2 cellular contexts compared by ENCODE assay signal in the genomic region with DNA sequence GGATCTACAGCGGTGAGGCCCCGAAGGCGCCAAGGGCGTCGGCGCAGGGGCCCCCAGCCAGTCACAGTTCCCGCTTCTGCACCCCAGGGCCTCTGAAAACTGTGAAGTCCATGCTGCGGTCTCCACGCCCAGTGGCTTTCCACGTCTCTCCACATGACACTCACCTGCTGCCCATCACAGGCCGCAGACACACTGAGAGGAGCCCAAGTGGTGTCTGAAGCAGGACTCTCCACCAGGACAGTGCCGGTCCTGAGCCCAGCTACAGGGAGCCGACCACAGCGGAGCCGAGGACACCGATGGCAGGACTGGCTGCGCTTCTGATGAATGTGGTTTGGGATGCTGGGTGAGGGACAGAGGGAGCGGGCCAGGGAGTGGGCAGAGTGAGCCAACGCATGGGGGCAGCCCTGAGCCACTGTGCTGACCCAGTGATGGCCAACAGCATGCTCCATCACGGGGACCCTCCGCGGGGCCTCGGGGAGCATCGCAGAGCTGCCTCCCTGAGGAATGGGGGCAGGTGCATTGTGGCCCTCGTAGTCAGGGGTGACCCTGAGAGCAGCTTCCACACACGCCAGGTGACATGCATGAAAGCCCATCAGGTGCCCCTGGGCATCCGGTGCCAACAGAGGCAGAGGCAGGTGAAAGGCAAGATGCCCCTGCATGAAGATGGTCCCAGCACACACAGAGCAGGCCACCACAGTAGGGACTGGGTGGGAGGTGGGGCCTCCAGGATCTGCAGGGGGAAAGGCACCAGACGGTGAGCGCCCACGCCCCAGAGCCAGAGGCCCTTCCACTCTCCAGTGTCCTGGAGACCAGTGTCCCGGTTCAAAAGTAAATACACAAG.
A peak's percentile ranks its signal among the peaks of the same experiment; 100 is the strongest.
TF ChIP-seq lines count a peak whose summit lies in the region.

No MANE protein-coding gene starts in this region.

TF ChIP-seq in K562, 482 proteins besides CTCF, POLR2A, EP300 and RAD21 (continued from another document and continues in another):
- no peak for TF ChIP-seq RBM22 (IDR thresholded peaks at IDR 0.05; ENCODE audit: low read depth, low read length, poor library complexity, severe bottlenecking)
- TF ChIP-seq FOXA1 (IDR thresholded peaks at IDR 0.05; ENCODE audit: borderline replicate concordance): no peak
- no peak for TF ChIP-seq ZNF695 (CRISPR knock-in tag; IDR thresholded peaks at IDR 0.05)
- TF ChIP-seq PPARD (CRISPR knock-in tag; IDR thresholded peaks at IDR 0.05): no peak
- no peak for TF ChIP-seq FOS (IDR thresholded peaks at IDR 0.05; ENCODE audit: extremely low read depth, insufficient read length)
- TF ChIP-seq, protein P1, sequence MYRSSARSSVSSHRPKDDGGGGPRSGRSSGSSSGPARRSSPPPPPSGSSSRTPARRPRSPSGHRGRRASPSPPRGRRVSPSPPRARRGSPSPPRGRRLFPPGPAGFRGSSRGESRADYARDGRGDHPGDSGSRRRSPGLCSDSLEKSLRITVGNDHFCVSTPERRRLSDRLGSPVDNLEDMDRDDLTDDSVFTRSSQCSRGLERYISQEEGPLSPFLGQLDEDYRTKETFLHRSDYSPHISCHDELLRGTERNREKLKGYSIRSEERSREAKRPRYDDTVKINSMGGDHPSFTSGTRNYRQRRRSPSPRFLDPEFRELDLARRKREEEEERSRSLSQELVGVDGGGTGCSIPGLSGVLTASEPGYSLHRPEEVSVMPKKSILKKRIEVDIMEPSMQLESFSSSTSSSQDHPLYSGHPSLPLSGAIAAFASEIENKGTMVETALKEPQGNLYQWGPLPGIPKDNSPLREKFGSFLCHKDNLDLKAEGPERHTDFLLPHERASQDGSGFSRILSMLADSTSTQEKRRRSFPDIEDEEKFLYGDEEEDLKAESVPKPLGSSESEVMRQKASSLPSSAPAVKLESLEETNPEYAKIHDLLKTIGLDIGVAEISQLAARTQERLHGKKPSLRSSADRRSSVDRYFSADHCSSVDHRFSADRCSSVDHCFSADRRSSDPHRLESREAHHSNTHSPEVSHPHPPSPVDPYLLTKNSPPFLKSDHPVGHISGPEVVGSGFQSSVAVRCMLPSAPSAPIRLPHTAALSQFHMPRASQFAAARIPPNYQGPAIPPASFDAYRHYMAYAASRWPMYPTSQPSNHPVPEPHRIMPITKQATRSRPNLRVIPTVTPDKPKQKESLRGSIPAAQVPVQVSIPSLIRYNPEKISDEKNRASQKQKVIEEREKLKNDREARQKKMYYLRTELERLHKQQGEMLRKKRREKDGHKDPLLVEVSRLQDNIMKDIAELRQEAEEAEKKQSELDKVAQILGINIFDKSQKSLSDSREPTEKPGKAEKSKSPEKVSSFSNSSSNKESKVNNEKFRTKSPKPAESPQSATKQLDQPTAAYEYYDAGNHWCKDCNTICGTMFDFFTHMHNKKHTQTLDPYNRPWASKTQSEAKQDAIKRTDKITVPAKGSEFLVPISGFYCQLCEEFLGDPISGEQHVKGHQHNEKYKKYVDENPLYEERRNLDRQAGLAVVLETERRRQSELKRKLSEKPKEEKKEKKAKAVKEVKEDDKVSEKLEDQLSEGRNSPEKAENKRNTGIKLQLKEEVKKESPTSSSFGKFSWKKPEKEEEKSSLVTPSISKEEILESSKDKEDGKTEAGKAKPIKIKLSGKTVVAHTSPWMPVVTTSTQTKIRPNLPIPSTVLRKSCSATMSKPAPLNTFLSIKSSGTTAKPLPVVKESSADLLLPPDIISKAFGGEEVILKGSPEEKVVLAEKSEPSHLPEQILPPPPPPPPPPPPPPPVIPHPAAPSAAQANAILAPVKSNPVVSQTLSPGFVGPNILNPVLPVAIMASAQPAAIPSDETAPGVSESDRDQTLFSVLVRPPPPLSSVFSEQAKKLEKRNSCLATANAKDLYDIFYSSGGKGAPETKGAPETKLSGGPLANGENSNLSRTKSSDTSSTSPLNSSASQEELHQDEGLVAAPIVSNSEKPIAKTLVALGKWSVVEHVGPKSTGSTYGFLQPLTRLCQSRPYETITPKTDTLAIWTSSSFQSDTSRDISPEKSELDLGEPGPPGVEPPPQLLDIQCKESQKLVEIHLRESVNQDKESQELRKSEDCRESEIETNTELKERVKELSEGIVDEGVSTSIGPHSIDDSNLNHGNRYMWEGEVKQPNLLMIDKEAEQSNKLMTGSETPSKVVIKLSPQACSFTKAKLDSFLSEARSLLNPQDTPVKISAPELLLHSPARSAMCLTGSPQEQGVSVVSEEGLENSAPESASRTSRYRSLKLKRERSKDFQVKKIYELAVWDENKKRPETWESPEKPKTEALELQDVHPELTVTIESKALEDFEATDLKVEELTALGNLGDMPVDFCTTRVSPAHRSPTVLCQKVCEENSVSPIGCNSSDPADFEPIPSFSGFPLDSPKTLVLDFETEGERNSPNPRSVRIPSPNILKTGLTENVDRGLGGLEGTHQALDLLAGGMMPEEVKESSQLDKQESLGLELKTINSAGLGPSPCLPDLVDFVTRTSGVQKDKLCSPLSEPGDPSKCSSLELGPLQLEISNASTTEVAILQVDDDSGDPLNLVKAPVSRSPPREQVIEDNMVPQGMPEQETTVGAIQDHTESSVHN (IDR thresholded peaks at IDR 0.05; ENCODE audit: borderline replicate concordance in 1 of 2, low read depth in 1 of 2): no peak
- TF ChIP-seq, protein P2, sequence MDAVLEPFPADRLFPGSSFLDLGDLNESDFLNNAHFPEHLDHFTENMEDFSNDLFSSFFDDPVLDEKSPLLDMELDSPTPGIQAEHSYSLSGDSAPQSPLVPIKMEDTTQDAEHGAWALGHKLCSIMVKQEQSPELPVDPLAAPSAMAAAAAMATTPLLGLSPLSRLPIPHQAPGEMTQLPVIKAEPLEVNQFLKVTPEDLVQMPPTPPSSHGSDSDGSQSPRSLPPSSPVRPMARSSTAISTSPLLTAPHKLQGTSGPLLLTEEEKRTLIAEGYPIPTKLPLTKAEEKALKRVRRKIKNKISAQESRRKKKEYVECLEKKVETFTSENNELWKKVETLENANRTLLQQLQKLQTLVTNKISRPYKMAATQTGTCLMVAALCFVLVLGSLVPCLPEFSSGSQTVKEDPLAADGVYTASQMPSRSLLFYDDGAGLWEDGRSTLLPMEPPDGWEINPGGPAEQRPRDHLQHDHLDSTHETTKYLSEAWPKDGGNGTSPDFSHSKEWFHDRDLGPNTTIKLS (IDR thresholded peaks at IDR 0.05; ENCODE audit: borderline replicate concordance, low read depth): no peak
- TF ChIP-seq RBM15 (IDR thresholded peaks at IDR 0.05; ENCODE audit: insufficient read depth, low read length): no peak
- TF ChIP-seq KDM1A (IDR thresholded peaks at IDR 0.05): no peak
- no peak for TF ChIP-seq PTRF (tag; IDR thresholded peaks at IDR 0.05)
- no peak for TF ChIP-seq ZKSCAN8 (CRISPR knock-in tag; IDR thresholded peaks at IDR 0.05)
- TF ChIP-seq ZNF174 (CRISPR knock-in tag; IDR thresholded peaks at IDR 0.05): no peak
- TF ChIP-seq GTF2F1 (IDR thresholded peaks at IDR 0.05; ENCODE audit: low read depth, low read length): no peak
- TF ChIP-seq CCAR2 (IDR thresholded peaks at IDR 0.05; ENCODE audit: low read depth, low read length): no peak

TF ChIP-seq in HepG2, 621 proteins besides CTCF, POLR2A, EP300 and RAD21:
- TF ChIP-seq, protein P3, sequence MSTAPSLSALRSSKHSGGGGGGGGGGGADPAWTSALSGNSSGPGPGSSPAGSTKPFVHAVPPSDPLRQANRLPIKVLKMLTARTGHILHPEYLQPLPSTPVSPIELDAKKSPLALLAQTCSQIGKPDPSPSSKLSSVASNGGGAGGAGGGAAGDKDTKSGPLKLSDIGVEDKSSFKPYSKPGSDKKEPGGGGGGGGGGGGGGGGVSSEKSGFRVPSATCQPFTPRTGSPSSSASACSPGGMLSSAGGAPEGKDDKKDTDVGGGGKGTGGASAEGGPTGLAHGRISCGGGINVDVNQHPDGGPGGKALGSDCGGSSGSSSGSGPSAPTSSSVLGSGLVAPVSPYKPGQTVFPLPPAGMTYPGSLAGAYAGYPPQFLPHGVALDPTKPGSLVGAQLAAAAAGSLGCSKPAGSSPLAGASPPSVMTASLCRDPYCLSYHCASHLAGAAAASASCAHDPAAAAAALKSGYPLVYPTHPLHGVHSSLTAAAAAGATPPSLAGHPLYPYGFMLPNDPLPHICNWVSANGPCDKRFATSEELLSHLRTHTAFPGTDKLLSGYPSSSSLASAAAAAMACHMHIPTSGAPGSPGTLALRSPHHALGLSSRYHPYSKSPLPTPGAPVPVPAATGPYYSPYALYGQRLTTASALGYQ (CRISPR knock-in tag; IDR thresholded peaks at IDR 0.05): no peak
- TF ChIP-seq YY1 (IDR thresholded peaks at IDR 0.05; ENCODE audit: insufficient read depth, insufficient replicate concordance, low read depth, low read length): no peak
- TF ChIP-seq ATAD3A (CRISPR knock-in tag; IDR thresholded peaks at IDR 0.05): no peak
- TF ChIP-seq DNMT3B (CRISPR knock-in tag; conservative IDR thresholded peaks at IDR 0.05): no peak
- no peak for TF ChIP-seq POLR2AphosphoS2 (IDR thresholded peaks at IDR 0.05; ENCODE audit: low read depth, low read length)
- no peak for TF ChIP-seq MBD4 (IDR thresholded peaks at IDR 0.05; ENCODE audit: borderline replicate concordance, low read length)
- TF ChIP-seq, protein P4, sequence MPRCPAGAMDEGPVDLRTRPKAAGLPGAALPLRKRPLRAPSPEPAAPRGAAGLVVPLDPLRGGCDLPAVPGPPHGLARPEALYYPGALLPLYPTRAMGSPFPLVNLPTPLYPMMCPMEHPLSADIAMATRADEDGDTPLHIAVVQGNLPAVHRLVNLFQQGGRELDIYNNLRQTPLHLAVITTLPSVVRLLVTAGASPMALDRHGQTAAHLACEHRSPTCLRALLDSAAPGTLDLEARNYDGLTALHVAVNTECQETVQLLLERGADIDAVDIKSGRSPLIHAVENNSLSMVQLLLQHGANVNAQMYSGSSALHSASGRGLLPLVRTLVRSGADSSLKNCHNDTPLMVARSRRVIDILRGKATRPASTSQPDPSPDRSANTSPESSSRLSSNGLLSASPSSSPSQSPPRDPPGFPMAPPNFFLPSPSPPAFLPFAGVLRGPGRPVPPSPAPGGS (CRISPR knock-in tag; IDR thresholded peaks at IDR 0.05): no peak
- no peak for TF ChIP-seq PPARG (CRISPR knock-in tag; conservative IDR thresholded peaks at IDR 0.05)
- peak; percentile 41 for TF ChIP-seq STAG1 (CRISPR knock-in tag; IDR thresholded peaks at IDR 0.05)
- no peak for TF ChIP-seq REXO4 (CRISPR knock-in tag; IDR thresholded peaks at IDR 0.05; ENCODE audit: borderline replicate concordance)
- TF ChIP-seq CEBPB (IDR thresholded peaks at IDR 0.05; ENCODE audit: borderline replicate concordance, low read depth, low read length): no peak
- TF ChIP-seq SMYD3 (CRISPR knock-in tag; IDR thresholded peaks at IDR 0.05): no peak
- no peak for TF ChIP-seq ARNT2 (CRISPR knock-in tag; IDR thresholded peaks at IDR 0.05; ENCODE audit: low read depth)
- TF ChIP-seq, protein P5, sequence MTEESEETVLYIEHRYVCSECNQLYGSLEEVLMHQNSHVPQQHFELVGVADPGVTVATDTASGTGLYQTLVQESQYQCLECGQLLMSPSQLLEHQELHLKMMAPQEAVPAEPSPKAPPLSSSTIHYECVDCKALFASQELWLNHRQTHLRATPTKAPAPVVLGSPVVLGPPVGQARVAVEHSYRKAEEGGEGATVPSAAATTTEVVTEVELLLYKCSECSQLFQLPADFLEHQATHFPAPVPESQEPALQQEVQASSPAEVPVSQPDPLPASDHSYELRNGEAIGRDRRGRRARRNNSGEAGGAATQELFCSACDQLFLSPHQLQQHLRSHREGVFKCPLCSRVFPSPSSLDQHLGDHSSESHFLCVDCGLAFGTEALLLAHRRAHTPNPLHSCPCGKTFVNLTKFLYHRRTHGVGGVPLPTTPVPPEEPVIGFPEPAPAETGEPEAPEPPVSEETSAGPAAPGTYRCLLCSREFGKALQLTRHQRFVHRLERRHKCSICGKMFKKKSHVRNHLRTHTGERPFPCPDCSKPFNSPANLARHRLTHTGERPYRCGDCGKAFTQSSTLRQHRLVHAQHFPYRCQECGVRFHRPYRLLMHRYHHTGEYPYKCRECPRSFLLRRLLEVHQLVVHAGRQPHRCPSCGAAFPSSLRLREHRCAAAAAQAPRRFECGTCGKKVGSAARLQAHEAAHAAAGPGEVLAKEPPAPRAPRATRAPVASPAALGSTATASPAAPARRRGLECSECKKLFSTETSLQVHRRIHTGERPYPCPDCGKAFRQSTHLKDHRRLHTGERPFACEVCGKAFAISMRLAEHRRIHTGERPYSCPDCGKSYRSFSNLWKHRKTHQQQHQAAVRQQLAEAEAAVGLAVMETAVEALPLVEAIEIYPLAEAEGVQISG (CRISPR knock-in tag; IDR thresholded peaks at IDR 0.05): 0 out of 2 replicates have a peak, but pooled peaks have one; percentile 10
- TF ChIP-seq HNRNPL (IDR thresholded peaks at IDR 0.05; ENCODE audit: low read depth, low read length): peak; percentile 80; the same call in 1 of the 2 replicates
- no peak for TF ChIP-seq PAX8 (CRISPR knock-in tag; IDR thresholded peaks at IDR 0.05; ENCODE audit: borderline replicate concordance)
- TF ChIP-seq ZFP90 (CRISPR knock-in tag; IDR thresholded peaks at IDR 0.05; ENCODE audit: borderline replicate concordance): 0 out of 2 replicates have a peak, but pooled peaks have one; percentile 36
- TF ChIP-seq HNF4A (CRISPR knock-in tag; IDR thresholded peaks at IDR 0.05): no peak
- 0 out of 2 replicates have a peak, but pooled peaks have one; percentile 5 for TF ChIP-seq FOXA3 (CRISPR knock-in tag; IDR thresholded peaks at IDR 0.05)
- no peak for TF ChIP-seq ZFP36L1 (CRISPR knock-in tag; IDR thresholded peaks at IDR 0.05)
- TF ChIP-seq, protein P6, sequence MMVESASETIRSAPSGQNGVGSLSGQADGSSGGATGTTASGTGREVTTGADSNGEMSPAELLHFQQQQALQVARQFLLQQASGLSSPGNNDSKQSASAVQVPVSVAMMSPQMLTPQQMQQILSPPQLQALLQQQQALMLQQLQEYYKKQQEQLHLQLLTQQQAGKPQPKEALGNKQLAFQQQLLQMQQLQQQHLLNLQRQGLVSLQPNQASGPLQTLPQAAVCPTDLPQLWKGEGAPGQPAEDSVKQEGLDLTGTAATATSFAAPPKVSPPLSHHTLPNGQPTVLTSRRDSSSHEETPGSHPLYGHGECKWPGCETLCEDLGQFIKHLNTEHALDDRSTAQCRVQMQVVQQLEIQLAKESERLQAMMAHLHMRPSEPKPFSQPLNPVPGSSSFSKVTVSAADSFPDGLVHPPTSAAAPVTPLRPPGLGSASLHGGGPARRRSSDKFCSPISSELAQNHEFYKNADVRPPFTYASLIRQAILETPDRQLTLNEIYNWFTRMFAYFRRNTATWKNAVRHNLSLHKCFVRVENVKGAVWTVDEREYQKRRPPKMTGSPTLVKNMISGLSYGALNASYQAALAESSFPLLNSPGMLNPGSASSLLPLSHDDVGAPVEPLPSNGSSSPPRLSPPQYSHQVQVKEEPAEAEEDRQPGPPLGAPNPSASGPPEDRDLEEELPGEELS (CRISPR knock-in tag; IDR thresholded peaks at IDR 0.05): 0 out of 2 replicates have a peak, but pooled peaks have one; percentile 15
- TF ChIP-seq AGO2 (optimal IDR thresholded peaks at IDR 0.05; ENCODE audit: low read depth, low read length): peak; percentile 36
- TF ChIP-seq JARID2 (CRISPR knock-in tag; IDR thresholded peaks at IDR 0.05; ENCODE audit: insufficient replicate concordance): no peak
- TF ChIP-seq NFYB (CRISPR knock-in tag; IDR thresholded peaks at IDR 0.05): no peak
- TF ChIP-seq SCMH1 (CRISPR knock-in tag; IDR thresholded peaks at IDR 0.05; ENCODE audit: borderline replicate concordance): no peak
TF ChIP-seq in HepG2: peak in this region for 7.
